1 cellular context compared by ENCODE assay signal in genomic region chr12:132422057-132423043, GRCh38.
A peak's percentile ranks its signal among the peaks of the same experiment; 100 is the strongest.
TF ChIP-seq lines count a peak whose summit lies in the region.

No MANE protein-coding gene starts in this region.

TF ChIP-seq in K562, 482 proteins besides CTCF, POLR2A, EP300 and RAD21 (continued from another document and continues in another):
- TF ChIP-seq ZBTB2 (IDR thresholded peaks at IDR 0.05) = no peak
- no peak for TF ChIP-seq ZNF764 (CRISPR knock-in tag; IDR thresholded peaks at IDR 0.05; ENCODE audit: low read depth)
- TF ChIP-seq ELF1 (tag; IDR thresholded peaks at IDR 0.05) = no peak
- no peak for TF ChIP-seq ZNF398 (CRISPR knock-in tag; IDR thresholded peaks at IDR 0.05)
- no peak for TF ChIP-seq ZNF740 (CRISPR knock-in tag; IDR thresholded peaks at IDR 0.05)
- peak in 1 of 2 experiments; percentile 35; a peak in 1 of 4 replicates for TF ChIP-seq ZNF740 (tag; IDR thresholded peaks at IDR 0.05)
- peak; percentile 74 for TF ChIP-seq TAL1 (IDR thresholded peaks at IDR 0.05)
- TF ChIP-seq JUN (IDR thresholded peaks at IDR 0.05; ENCODE audit: borderline replicate concordance, low read depth, low read length) = no peak
- no peak for TF ChIP-seq JUN (CRISPR knock-in tag; IDR thresholded peaks at IDR 0.05; ENCODE audit: borderline replicate concordance)
- no peak for TF ChIP-seq THAP12 (CRISPR knock-in tag; IDR thresholded peaks at IDR 0.05)
- TF ChIP-seq TAF7 (tag; IDR thresholded peaks at IDR 0.05) = no peak
- TF ChIP-seq SLC30A9 (CRISPR knock-in tag; IDR thresholded peaks at IDR 0.05) = no peak
- TF ChIP-seq TOE1 (IDR thresholded peaks at IDR 0.05; ENCODE audit: borderline replicate concordance) = no peak; the same call in 1 of the 2 replicates
- TF ChIP-seq TOE1 (CRISPR knock-in tag; IDR thresholded peaks at IDR 0.05; ENCODE audit: borderline replicate concordance, low read depth) = no peak
- TF ChIP-seq HOMEZ (CRISPR knock-in tag; IDR thresholded peaks at IDR 0.05) = no peak
- TF ChIP-seq ESRRA (IDR thresholded peaks at IDR 0.05; ENCODE audit: borderline replicate concordance, low read depth) = no peak
- no peak for TF ChIP-seq ZNF121 (CRISPR knock-in tag; conservative IDR thresholded peaks at IDR 0.05)
- no peak for TF ChIP-seq ZNF239 (CRISPR knock-in tag; IDR thresholded peaks at IDR 0.05)
- TF ChIP-seq NONO (IDR thresholded peaks at IDR 0.05; ENCODE audit: low read depth in 2 of 2, low read length in 1 of 2) = no peak
- TF ChIP-seq TEAD4 (IDR thresholded peaks at IDR 0.05; ENCODE audit: low read length) = peak; percentile 40; the same call in 1 of the 2 replicates
- no peak for TF ChIP-seq TEAD4 (CRISPR knock-in tag; IDR thresholded peaks at IDR 0.05; ENCODE audit: borderline replicate concordance)
- TF ChIP-seq GATA2 (CRISPR knock-in tag; IDR thresholded peaks at IDR 0.05) = no peak
- TF ChIP-seq CBX1 (IDR thresholded peaks at IDR 0.05; ENCODE audit: low read depth) = no peak
- TF ChIP-seq PTBP1 (IDR thresholded peaks at IDR 0.05; ENCODE audit: low read depth, low read length) = no peak
- peak; percentile 80; the same call in 1 of the 2 replicates for TF ChIP-seq SMARCA4 (IDR thresholded peaks at IDR 0.05)
- TF ChIP-seq ZHX1 (conservative IDR thresholded peaks at IDR 0.05; ENCODE audit: low read length) = no peak
- no peak for TF ChIP-seq MCM5 (IDR thresholded peaks at IDR 0.05; ENCODE audit: low read depth)
- no peak for TF ChIP-seq FUS (optimal IDR thresholded peaks at IDR 0.05; ENCODE audit: low read depth, low read length)
- no peak for TF ChIP-seq EGR1 (conservative IDR thresholded peaks at IDR 0.05)
- no peak for TF ChIP-seq TFAM (CRISPR knock-in tag; conservative IDR thresholded peaks at IDR 0.05)
- no peak for TF ChIP-seq SNAPC5 (CRISPR knock-in tag; IDR thresholded peaks at IDR 0.05)
- no peak for TF ChIP-seq PATZ1 (CRISPR knock-in tag; IDR thresholded peaks at IDR 0.05; ENCODE audit: borderline replicate concordance)
- no peak for TF ChIP-seq ZNF696 (CRISPR knock-in tag; conservative IDR thresholded peaks at IDR 0.05)
- peak; percentile 85 for TF ChIP-seq ARID1B (IDR thresholded peaks at IDR 0.05)
- TF ChIP-seq SP1 (CRISPR knock-in tag; IDR thresholded peaks at IDR 0.05) = no peak
- TF ChIP-seq BHLHE40 (IDR thresholded peaks at IDR 0.05; ENCODE audit: low read length) = no peak
- peak; percentile 49; the same call in 1 of the 2 replicates for TF ChIP-seq MYC (IDR thresholded peaks at IDR 0.05; ENCODE audit: low read depth, low read length)
- TF ChIP-seq MYC (CRISPR knock-in tag; IDR thresholded peaks at IDR 0.05; ENCODE audit: borderline replicate concordance, low read depth) = no peak
- TF ChIP-seq ZNF224 (CRISPR knock-in tag; IDR thresholded peaks at IDR 0.05) = no peak
- TF ChIP-seq MCM2 (IDR thresholded peaks at IDR 0.05; ENCODE audit: low read depth) = no peak
- no peak for TF ChIP-seq ZBTB9 (CRISPR knock-in tag; IDR thresholded peaks at IDR 0.05)
- no peak for TF ChIP-seq E4F1 (CRISPR knock-in tag; IDR thresholded peaks at IDR 0.05; ENCODE audit: borderline replicate concordance)
- no peak for TF ChIP-seq ZNF77 (CRISPR knock-in tag; IDR thresholded peaks at IDR 0.05)
- TF ChIP-seq TAF15 (IDR thresholded peaks at IDR 0.05; ENCODE audit: low read depth, low read length) = no peak
- TF ChIP-seq CC2D1A (IDR thresholded peaks at IDR 0.05) = peak; percentile 28; the same call in 1 of the 2 replicates
- TF ChIP-seq RBM25 (IDR thresholded peaks at IDR 0.05; ENCODE audit: low read depth, low read length, severe bottlenecking) = no peak
- TF ChIP-seq MYNN (IDR thresholded peaks at IDR 0.05) = no peak
- TF ChIP-seq MYNN (CRISPR knock-in tag; IDR thresholded peaks at IDR 0.05) = no peak
- TF ChIP-seq XRCC4 (IDR thresholded peaks at IDR 0.05; ENCODE audit: extremely low read depth, insufficient read depth, insufficient read length) = no peak
- TF ChIP-seq NCOA6 (IDR thresholded peaks at IDR 0.05) = no peak
- no peak for TF ChIP-seq NFXL1 (CRISPR knock-in tag; IDR thresholded peaks at IDR 0.05)
- no peak for TF ChIP-seq SETDB1 (IDR thresholded peaks at IDR 0.05; ENCODE audit: low read length)
- no peak for TF ChIP-seq ZNF24 (IDR thresholded peaks at IDR 0.05)
- no peak for TF ChIP-seq NR2C2 (CRISPR knock-in tag; IDR thresholded peaks at IDR 0.05)
- TF ChIP-seq NR2C2 (tag; IDR thresholded peaks at IDR 0.05) = no peak; the same call in 1 of the 2 replicates
